21 cellular contexts compared by ENCODE assay signal in the genomic region with DNA sequence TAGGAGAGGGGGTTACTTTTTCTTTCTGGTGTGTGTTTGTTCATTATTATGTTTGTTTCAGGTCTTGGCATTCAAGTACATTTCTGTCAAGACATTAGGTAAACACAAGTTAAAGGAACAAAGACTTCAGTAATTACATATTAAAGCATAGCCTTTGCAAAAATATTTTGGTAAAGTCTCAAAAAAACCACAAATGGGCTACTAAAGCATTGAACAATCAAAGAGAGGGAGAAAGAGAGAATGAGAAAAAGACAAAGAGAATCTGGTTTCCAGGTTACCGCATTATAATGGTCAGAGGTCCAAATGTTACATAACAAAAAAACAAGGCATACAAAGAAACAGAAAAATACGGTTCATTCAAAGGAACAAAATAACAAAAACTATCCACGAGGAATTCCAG.
DNase-seq lines count a peak whose midpoint lies in the region; ATAC-seq and TF ChIP-seq lines count a peak whose summit lies in the region.
"Had no signal": no experiment of that assay in that cellular context is flagged by ENCODE, and none has a peak within 500 bp of the region (broad histone marks: within the 10 kb centered on the region; RNA-seq: fewer than 3 reads in every experiment).

No MANE protein-coding gene starts in this region.

- H3K27me3 ChIP-seq in GM23338 (ENCODE audit: insufficient read depth) (no peaks in the 10 kb centered on the region), HUES6 (ENCODE audit: control insufficient read depth, insufficient read depth, low read length) (no peaks in the 10 kb centered on the region)
- H3K27me3 ChIP-seq: BE2C; BLaER1 treated with 17β-estradiol and CSF1 and Interleukin-3, amounts not matched to agents 10 nM and 100 nM had no signal

- no peaks in the 10 kb centered on the region for H3K36me3 ChIP-seq in GM23338 (ENCODE audit: insufficient read depth)
- H3K36me3 ChIP-seq in HUES6 (ENCODE audit: control insufficient read depth, insufficient read depth, low read length), result no peaks in the 10 kb centered on the region
- H3K36me3 ChIP-seq: BE2C; BLaER1 treated with 17β-estradiol and CSF1 and Interleukin-3, amounts not matched to agents 10 nM and 100 nM had no signal

- no peak overlapping the region for H2AFZ ChIP-seq in GM23338

- ATAC-seq in GM23338 (peak; percentile 29; the same call in 1 of the 3 replicates), GM19023 (IDR thresholded peaks at IDR 0.05; ENCODE audit: unreplicated experiment) (no peak)
- ATAC-seq: GM12878 had no signal

- H3K27ac Mint-ChIP-seq in GM23338 (no peak overlapping the region; the same call in 1 of the 2 replicates), progenitor cell of endocrine pancreas (peak overlapping the region; percentile 1)
- H3K27ac Mint-ChIP-seq in activated T-helper 1 cell treated with anti-CD3 and anti-CD28 coated beads, Interleukin-12 subunit alpha, Interleukin-12 subunit beta, Interleukin-2, Interleukin-4 antibody, amounts not matched to agents 30 ng/mL and 10 ng/mL and 1 ng/mL, durations not matched to agents 14 hours and 24 hours and 36 hours, result no peak overlapping the region
- H3K27ac Mint-ChIP-seq: CD14-positive monocyte; CD4-positive, alpha-beta T cell; CD8-positive, alpha-beta memory T cell had no signal

- H3K4me1 Mint-ChIP-seq in GM23338, result peaks cover 12% of the 10 kb centered on the region
- H3K4me1 Mint-ChIP-seq in progenitor cell of endocrine pancreas (ENCODE audit: low read depth), result no peaks in the 10 kb centered on the region
- H3K4me1 Mint-ChIP-seq in activated T-helper 1 cell treated with anti-CD3 and anti-CD28 coated beads, Interleukin-12 subunit alpha, Interleukin-12 subunit beta, Interleukin-2, Interleukin-4 antibody, amounts not matched to agents 30 ng/mL and 10 ng/mL and 1 ng/mL, durations not matched to agents 14 hours and 24 hours and 36 hours (ENCODE audit: low read depth), result no peaks in the 10 kb centered on the region
- H3K4me1 Mint-ChIP-seq: CD14-positive monocyte; CD8-positive, alpha-beta memory T cell had no signal

- H4K20me1 ChIP-seq in GM23338 (replicated peaks; ENCODE audit: insufficient read depth), result no peaks in the 10 kb centered on the region
- H4K20me1 ChIP-seq: BLaER1 treated with 17β-estradiol and CSF1 and Interleukin-3, amounts not matched to agents 10 nM and 100 nM had no signal

- H3K4me1 ChIP-seq in GM23338 (ENCODE audit: insufficient read depth) (0 out of 2 replicates have a peak, but pooled peaks cover 6% of the 10 kb centered on the region), HUES6 (ENCODE audit: control insufficient read depth, insufficient read depth, low read length) (peaks cover 6% of the 10 kb centered on the region; the same call in 1 of the 2 replicates)
- H3K4me1 ChIP-seq: BE2C; BLaER1 treated with 17β-estradiol and CSF1 and Interleukin-3, amounts not matched to agents 10 nM and 100 nM had no signal

- H3K9ac ChIP-seq in HUES6 (ENCODE audit: low read length), result no peak overlapping the region
- H3K9ac ChIP-seq: BLaER1 treated with 17β-estradiol and CSF1 and Interleukin-3, amounts not matched to agents 10 nM and 100 nM had no signal

- H3K27me3 Mint-ChIP-seq in GM23338 (ENCODE audit: insufficient read depth, low read depth, poor library complexity) (no peaks in the 10 kb centered on the region), progenitor cell of endocrine pancreas (no peaks in the 10 kb centered on the region)
- no peaks in the 10 kb centered on the region for H3K27me3 Mint-ChIP-seq in activated T-helper 1 cell treated with anti-CD3 and anti-CD28 coated beads, Interleukin-12 subunit alpha, Interleukin-12 subunit beta, Interleukin-2, Interleukin-4 antibody, amounts not matched to agents 30 ng/mL and 10 ng/mL and 1 ng/mL, durations not matched to agents 14 hours and 24 hours and 36 hours (ENCODE audit: insufficient read depth)
- H3K27me3 Mint-ChIP-seq: CD4-positive, alpha-beta T cell; CD8-positive, alpha-beta memory T cell had no signal

- H3K27ac ChIP-seq in GM23338 (ENCODE audit: low read depth) (0 out of 2 replicates have a peak overlapping the region, but pooled peaks have one; percentile 4), HUES6 (ENCODE audit: low read depth, low read length) (peak overlapping the region; percentile 41; the same call in 1 of the 2 replicates), RWPE1 (no peak overlapping the region)
- H3K27ac ChIP-seq: 22Rv1; BLaER1 treated with 17β-estradiol and CSF1 and Interleukin-3, amounts not matched to agents 10 nM and 100 nM had no signal

- intact Hi-C loops in activated T-helper 1 cell treated with anti-CD3 and anti-CD28 coated beads, Interleukin-12 subunit alpha, Interleukin-12 subunit beta, Interleukin-2, Interleukin-4 antibody, amounts not matched to agents 30 ng/mL and 10 ng/mL and 1 ng/mL, durations not matched to agents 14 hours and 24 hours and 36 hours (cut with micrococcal nuclease), result no loop called here

- peaks cover 42% of the 10 kb centered on the region for H3K9me3 Mint-ChIP-seq in GM23338
- peaks cover 35% of the 10 kb centered on the region for H3K9me3 Mint-ChIP-seq in progenitor cell of endocrine pancreas (ENCODE audit: low read depth)
- peaks cover 8% of the 10 kb centered on the region for H3K9me3 Mint-ChIP-seq in activated T-helper 1 cell treated with anti-CD3 and anti-CD28 coated beads, Interleukin-12 subunit alpha, Interleukin-12 subunit beta, Interleukin-2, Interleukin-4 antibody, amounts not matched to agents 30 ng/mL and 10 ng/mL and 1 ng/mL, durations not matched to agents 14 hours and 24 hours and 36 hours

- no peak overlapping the region for H3K4me3 Mint-ChIP-seq in GM23338
- H3K4me3 Mint-ChIP-seq in progenitor cell of endocrine pancreas (ENCODE audit: low read depth), result no peak overlapping the region
- H3K4me3 Mint-ChIP-seq in activated T-helper 1 cell treated with anti-CD3 and anti-CD28 coated beads, Interleukin-12 subunit alpha, Interleukin-12 subunit beta, Interleukin-2, Interleukin-4 antibody, amounts not matched to agents 30 ng/mL and 10 ng/mL and 1 ng/mL, durations not matched to agents 14 hours and 24 hours and 36 hours, result no peak overlapping the region
- H3K4me3 Mint-ChIP-seq: CD14-positive monocyte; CD4-positive, alpha-beta T cell; CD8-positive, alpha-beta memory T cell had no signal

- H3K79me2 ChIP-seq in GM23338 (replicated peaks; ENCODE audit: insufficient read depth), result no peaks in the 10 kb centered on the region

- H3K9me2 ChIP-seq in GM23338 (ENCODE audit: insufficient read depth), result no peaks in the 10 kb centered on the region

- no peak overlapping the region for H3K4me2 ChIP-seq in GM23338
- H3K4me2 ChIP-seq: BLaER1 treated with 17β-estradiol and CSF1 and Interleukin-3, amounts not matched to agents 10 nM and 100 nM had no signal

- CTCF ChIA-PET in RWPE1 (lab: Yijun Ruan, JAX), result no interaction called here

- TF ChIP-seq CTCF in GM23338 (conservative IDR thresholded peaks at IDR 0.05; ENCODE audit: low read depth in 2 of 2) (no peak), progenitor cell of endocrine pancreas (IDR thresholded peaks at IDR 0.05; ENCODE audit: unreplicated experiment) (no peak), RWPE1 (conservative IDR thresholded peaks at IDR 0.05; ENCODE audit: low read depth) (no peak)

- H3K36me3 Mint-ChIP-seq in GM23338 (ENCODE audit: low read depth), result peaks cover 44% of the 10 kb centered on the region
- H3K36me3 Mint-ChIP-seq in progenitor cell of endocrine pancreas (ENCODE audit: insufficient read depth), result no peaks in the 10 kb centered on the region
- no peaks in the 10 kb centered on the region for H3K36me3 Mint-ChIP-seq in activated T-helper 1 cell treated with anti-CD3 and anti-CD28 coated beads, Interleukin-12 subunit alpha, Interleukin-12 subunit beta, Interleukin-2, Interleukin-4 antibody, amounts not matched to agents 30 ng/mL and 10 ng/mL and 1 ng/mL, durations not matched to agents 14 hours and 24 hours and 36 hours (ENCODE audit: low read depth)
- H3K36me3 Mint-ChIP-seq: CD14-positive monocyte; CD8-positive, alpha-beta memory T cell had no signal

- no peaks in the 10 kb centered on the region for H3F3A ChIP-seq in GM23338 (replicated peaks; ENCODE audit: low read depth)

- POLR2A ChIA-PET in RWPE1 (lab: Yijun Ruan, JAX; ENCODE audit: low non-redundant PET), result no interaction called here

- DNase-seq in GM23338 (ENCODE audit: low spot score) (peak; percentile 43), iPS-NIHi11 (ENCODE audit: low spot score) (peak; percentile 17), progenitor cell of endocrine pancreas (ENCODE audit: low spot score, unreplicated experiment) (no peak), H4 (ENCODE audit: low spot score) (no peak), RWPE1 (ENCODE audit: low spot score) (no peak)
- DNase-seq in activated T-helper 1 cell treated with anti-CD3 and anti-CD28 coated beads, Interleukin-12 subunit alpha, Interleukin-12 subunit beta, Interleukin-2, Interleukin-4 antibody, amounts not matched to agents 30 ng/mL and 10 ng/mL and 1 ng/mL, durations not matched to agents 14 hours and 24 hours and 36 hours (ENCODE audit: low spot score), result no peak
- DNase-seq: AML-193; BE2C; CD4-positive, alpha-beta T cell; CD8-positive, alpha-beta memory T cell; DMS 273 treated with DMSO at 0.1 percent for 48 hours; DMS79; EL; GDM1; HCEC 1CT had no signal

- peaks cover 16% of the 10 kb centered on the region for H3K9me3 ChIP-seq in HUES6 (ENCODE audit: control insufficient read depth, insufficient read depth, low read depth, low read length)
- H3K9me3 ChIP-seq: BE2C had no signal

- H3K4me3 ChIP-seq in GM23338 (no peak overlapping the region), HUES6 (ENCODE audit: low read depth, low read length) (no peak overlapping the region)
- H3K4me3 ChIP-seq: BLaER1 treated with 17β-estradiol and CSF1 and Interleukin-3, amounts not matched to agents 10 nM and 100 nM; GM12878 had no signal

TF ChIP-seq in GM23338, 12 proteins besides CTCF, POLR2A, EP300 and RAD21 (continues in another document):
- TF ChIP-seq CREB1 (CRISPR knock-in tag; IDR thresholded peaks at IDR 0.05; ENCODE audit: low read depth) (no peak), JUNB (IDR thresholded peaks at IDR 0.05; ENCODE audit: unreplicated experiment) (no peak), STAT1 (IDR thresholded peaks at IDR 0.05; ENCODE audit: unreplicated experiment) (no peak), EZH2 (IDR thresholded peaks at IDR 0.05; ENCODE audit: low read depth, unreplicated experiment) (no peak)

Comparison
In these comparisons a context has a peak if more than half of its experiments do, and no peak if none do; other contexts are left out.
1. DNase-seq: peak in GM23338 (single experiment) and iPS-NIHi11 (single experiment); none in progenitor cell of endocrine pancreas (single experiment), activated T-helper 1 cell treated with anti-CD3 and anti-CD28 coated beads, Interleukin-12 subunit alpha, Interleukin-12 subunit beta, Interleukin-2, Interleukin-4 antibody, amounts not matched to agents 30 ng/mL and 10 ng/mL and 1 ng/mL, durations not matched to agents 14 hours and 24 hours and 36 hours (single experiment), H4 (single experiment) and RWPE1 (single experiment).